ENCODE assay signal across 1 cellular context in genomic region chr15:82985688-82986441, GRCh38.
TF ChIP-seq lines count a peak whose summit lies in the region.

RAMAC (plus strand) TSS chr15:82986210; CDS start chr15:82989019, 2,809 bp downstream.

TF ChIP-seq in SK-N-SH, 30 proteins besides CTCF, POLR2A, EP300 and RAD21 (continued from another document):
- TF ChIP-seq JUND (IDR thresholded peaks at IDR 0.05) (no peak), RCOR1 (IDR thresholded peaks at IDR 0.05; ENCODE audit: low read length) (no peak), PBX3 (IDR thresholded peaks at IDR 0.05) (0 out of 2 replicates have a peak, but pooled peaks have one; percentile 5), NFIC (IDR thresholded peaks at IDR 0.05; ENCODE audit: borderline replicate concordance) (peak; percentile 84), USF1 (IDR thresholded peaks at IDR 0.05; ENCODE audit: borderline replicate concordance, low read depth) (peak; percentile 79), RFX5 (IDR thresholded peaks at IDR 0.05; ENCODE audit: low read length) (no peak), REST (IDR thresholded peaks at IDR 0.05; ENCODE audit: low read depth, low read length) (no peak)
